In genomic region chr13:31951215-31951678, GRCh38 we compare ENCODE assay signal across 7 cellular contexts.
A peak's percentile ranks its signal among the peaks of the same experiment; 100 is the strongest.
DNase-seq lines count a peak whose midpoint lies in the region; ATAC-seq and TF ChIP-seq lines count a peak whose summit lies in the region.

No MANE protein-coding gene starts in this region.

- DNase-seq in H4 (ENCODE audit: low spot score), result peak; percentile 8
- peak; percentile 31 for DNase-seq in LHCN-M2 (ENCODE audit: low read depth)
- DNase-seq in progenitor cell of endocrine pancreas (ENCODE audit: low spot score, unreplicated experiment), result no peak
- no peak for DNase-seq in SW480 (ENCODE audit: low spot score)
- no peak for DNase-seq in activated effector memory CD4-positive, alpha-beta T cell treated with anti-CD3 and anti-CD28 coated beads, Interleukin-2, amount 50 U/mL, for 16 hours

- ATAC-seq in GM18858 (IDR thresholded peaks at IDR 0.05; ENCODE audit: unreplicated experiment), result peak; percentile 94

- intact Hi-C loops in dendritic cell treated with granulocyte-macrophage colony-stimulating factor and Interleukin-4, amounts not matched to agents 40 ng/mL and 50 ng/mL, for 4 days (cut with micrococcal nuclease), result loop anchor here (5.0 kb wide), 1 partner anchor 39 kb away; no protein-coding TSS in a partner anchor

- H3K4me3 Mint-ChIP-seq in dendritic cell treated with granulocyte-macrophage colony-stimulating factor and Interleukin-4, amounts not matched to agents 40 ng/mL and 50 ng/mL, for 4 days, result no peak overlapping the region
- H3K4me3 Mint-ChIP-seq in progenitor cell of endocrine pancreas (ENCODE audit: low read depth), result no peak overlapping the region

- H3K9me3 Mint-ChIP-seq in dendritic cell treated with granulocyte-macrophage colony-stimulating factor and Interleukin-4, amounts not matched to agents 40 ng/mL and 50 ng/mL, for 4 days, result no peaks in the 10 kb centered on the region
- no peaks in the 10 kb centered on the region for H3K9me3 Mint-ChIP-seq in progenitor cell of endocrine pancreas (ENCODE audit: low read depth)

- H3K27ac Mint-ChIP-seq in dendritic cell treated with granulocyte-macrophage colony-stimulating factor and Interleukin-4, amounts not matched to agents 40 ng/mL and 50 ng/mL, for 4 days, result peak overlapping the region; percentile 86
- peak overlapping the region; percentile 60 for H3K27ac Mint-ChIP-seq in progenitor cell of endocrine pancreas

- peaks cover 60% of the 10 kb centered on the region for H3K4me1 Mint-ChIP-seq in dendritic cell treated with granulocyte-macrophage colony-stimulating factor and Interleukin-4, amounts not matched to agents 40 ng/mL and 50 ng/mL, for 4 days (ENCODE audit: low read depth)
- peaks cover 44% of the 10 kb centered on the region for H3K4me1 Mint-ChIP-seq in progenitor cell of endocrine pancreas (ENCODE audit: low read depth)

- H3K27me3 Mint-ChIP-seq in dendritic cell treated with granulocyte-macrophage colony-stimulating factor and Interleukin-4, amounts not matched to agents 40 ng/mL and 50 ng/mL, for 4 days, result no peaks in the 10 kb centered on the region
- no peaks in the 10 kb centered on the region for H3K27me3 Mint-ChIP-seq in progenitor cell of endocrine pancreas

- peaks cover 20% of the 10 kb centered on the region for H3K36me3 Mint-ChIP-seq in dendritic cell treated with granulocyte-macrophage colony-stimulating factor and Interleukin-4, amounts not matched to agents 40 ng/mL and 50 ng/mL, for 4 days (ENCODE audit: low read depth)
- no peaks in the 10 kb centered on the region for H3K36me3 Mint-ChIP-seq in progenitor cell of endocrine pancreas (ENCODE audit: insufficient read depth)

- no peak for TF ChIP-seq CTCF in progenitor cell of endocrine pancreas (IDR thresholded peaks at IDR 0.05; ENCODE audit: unreplicated experiment)

Comparison
In these comparisons a context has a peak if more than half of its experiments do, and no peak if none do; other contexts are left out.
1. DNase-seq: peak in H4 (single experiment) and LHCN-M2 (single experiment); none in progenitor cell of endocrine pancreas (single experiment), SW480 (single experiment) and activated effector memory CD4-positive, alpha-beta T cell treated with anti-CD3 and anti-CD28 coated beads, Interleukin-2, amount 50 U/mL, for 16 hours (single experiment).